ENCODE assay signal across 8 cellular contexts in genomic region chr3:174441588-174442316, GRCh38.
DNase-seq lines count a peak whose midpoint lies in the region; ATAC-seq, FAIRE-seq and TF ChIP-seq lines count a peak whose summit lies in the region.

No MANE protein-coding gene starts in this region.

- CTCF ChIA-PET in HepG2 (lab: Yijun Ruan, JAX; ENCODE audit: low intra/inter-chr PET ratio, low total read pairs), result no interaction called here

- TF ChIP-seq EP300 in HepG2 (IDR thresholded peaks at IDR 0.05; ENCODE audit: low read depth in 2 of 2, low read length in 2 of 2) (no peak), HepG2 (CRISPR knock-in tag; IDR thresholded peaks at IDR 0.05; ENCODE audit: borderline replicate concordance) (no peak), tibial nerve (IDR thresholded peaks at IDR 0.05) (peak in 1 of 2 donors; percentile 5)

- no peak for FAIRE-seq in HepG2 (lab: Jason Lieb, UNC)

- H3K27me3 ChIP-seq in HepG2 (ENCODE audit: control insufficient read depth in 1 of 2, insufficient read depth in 2 of 2, low read length in 2 of 2) (peaks cover 0 to 8% of the 10 kb centered on the region in 2 experiments; a peak in 1 of 5 replicates), tibial nerve (no peaks in the 10 kb centered on the region)

- H4K20me1 ChIP-seq in HepG2 (ENCODE audit: insufficient read depth, low read length), result no peaks in the 10 kb centered on the region

- no peaks in the 10 kb centered on the region for H3K79me2 ChIP-seq in HepG2 (ENCODE audit: insufficient read depth, low read length)

- H3K4me2 ChIP-seq in HepG2 (ENCODE audit: low read depth, low read length), result peak overlapping the region; percentile 90

- H3K9ac ChIP-seq in HepG2 (ENCODE audit: insufficient read depth, low read depth, low read length), result no peak overlapping the region

- TSS peak; percentile 57 for BruUV-seq in HepG2 (replicated peaks; lab: Mats Ljungman, UMichigan)

- peak; percentile 89 for DNase-seq in NCI-H2107 treated with DMSO at 0.1 percent for 48 hours (lab: John Stamatoyannopoulos, UW; ENCODE audit: unreplicated experiment)
- no peak for DNase-seq in NCI-H2107 (lab: John Stamatoyannopoulos, UW)
- peak; percentile 59 for DNase-seq in NCI-H1105 treated with DMSO at 0.1 percent for 48 hours (lab: John Stamatoyannopoulos, UW)
- DNase-seq in astrocyte of the spinal cord (ENCODE audit: low read depth, low spot score), result peak; percentile 48
- no peak for DNase-seq in HepG2 (ENCODE audit: low spot score)
- no peak for DNase-seq in tibial nerve (ENCODE audit: low spot score in 2 of 2)
- DNase-seq in activated CD8-positive, alpha-beta memory T cell treated with anti-CD3 and anti-CD28 coated beads for 24 hours, result no peak

- H3K36me3 ChIP-seq in HepG2 (replicated peaks in 1 of 2; ENCODE audit: control insufficient read depth in 1 of 2, insufficient read depth in 2 of 2, low read length in 2 of 2), result no peaks in the 10 kb centered on the region
- no peaks in the 10 kb centered on the region for H3K36me3 ChIP-seq in tibial nerve

- POLR2A ChIA-PET in HepG2 (lab: Yijun Ruan, JAX), result no interaction called here

- H3K9me3 ChIP-seq in HepG2 (ENCODE audit: low read length) (no peaks in the 10 kb centered on the region), tibial nerve (peaks cover 0 to under 1% (median 0%) of the 10 kb centered on the region in 4 donors)

- no peak for TF ChIP-seq CTCF in astrocyte of the spinal cord (IDR thresholded peaks at IDR 0.05; ENCODE audit: low read depth, low read length)
- TF ChIP-seq CTCF in HepG2 (CRISPR knock-in tag; IDR thresholded peaks at IDR 0.05), result no peak
- no peak for TF ChIP-seq CTCF in tibial nerve (IDR thresholded peaks at IDR 0.05)

- H3K27ac ChIP-seq in HepG2 (ENCODE audit: extremely low read length, insufficient read depth, low read length) (no peak overlapping the region), tibial nerve (peak overlapping the region; percentile 93 to 98 (median 96))

- 15% methylated on average over 11 of the region's 11 CpGs for WGBS in HepG2 (ENCODE audit: low lambda C conversion rate)
- WGBS in tibial nerve, 2 donors, result 5% methylated on average over 11 of the region's 11 CpGs

- TF ChIP-seq POLR2A in HepG2 (IDR thresholded peaks at IDR 0.05; ENCODE audit: insufficient read depth in 1 of 2, low read depth in 2 of 2, low read length in 2 of 2), result no peak; a peak in 1 of 4 replicates
- TF ChIP-seq POLR2A in tibial nerve (IDR thresholded peaks at IDR 0.05), result no peak

- peak overlapping the region; percentile 69 for H3K4me3 ChIP-seq in astrocyte of the spinal cord (ENCODE audit: low read depth, low read length)
- peak overlapping the region; percentile 52 to 76 (median 71); a peak in 5 of 6 replicates for H3K4me3 ChIP-seq in HepG2 (replicated peaks in 1 of 3; ENCODE audit: insufficient read depth in 1 of 3, low read depth in 2 of 3, low read length in 3 of 3)
- H3K4me3 ChIP-seq in tibial nerve, result peak overlapping the region; percentile 68 to 98 (median 84)

- intact Hi-C loops in HepG2 (cut with micrococcal nuclease; ENCODE audit: unreplicated experiment), result no loop called here

- H3K4me1 ChIP-seq in HepG2 (ENCODE audit: insufficient read depth, low read length) (peaks cover 18% of the 10 kb centered on the region), tibial nerve (peaks cover 0 to 29% (median 0%) of the 10 kb centered on the region in 4 donors)

- in situ Hi-C loops in astrocyte of the spinal cord (cut with HindIII; ENCODE audit: low sequenced_read_pairs), result no loop called here
- in situ Hi-C loops in HepG2 (cut with HindIII; ENCODE audit: extremely low pct_ligation_motif_present, low pct_unique_long_range_greater_than_20kb), result no loop called here

- TF ChIP-seq RAD21 in HepG2 (CRISPR knock-in tag; IDR thresholded peaks at IDR 0.05), result no peak

- H2AFZ ChIP-seq in HepG2 (ENCODE audit: low read length), result no peak overlapping the region

- ATAC-seq in HepG2 (peak; percentile 60; the same call in 2 of the 3 replicates), HG03159 (IDR thresholded peaks at IDR 0.05; ENCODE audit: unreplicated experiment) (no peak)

TF ChIP-seq in HepG2, 621 proteins besides CTCF, POLR2A, EP300 and RAD21:
- TF ChIP-seq MAX (IDR thresholded peaks at IDR 0.05) (no peak), ZNF547 (CRISPR knock-in tag; IDR thresholded peaks at IDR 0.05) (0 out of 2 replicates have a peak, but pooled peaks have one; percentile 1), ZNF589 (CRISPR knock-in tag; conservative IDR thresholded peaks at IDR 0.05) (0 out of 2 replicates have a peak, but pooled peaks have one; percentile 6), EZH2 (conservative IDR thresholded peaks at IDR 0.05; ENCODE audit: low read depth, low read length) (peak; percentile 52; the same call in 1 of the 2 replicates), MXD4 (CRISPR knock-in tag; IDR thresholded peaks at IDR 0.05) (0 out of 2 replicates have a peak, but pooled peaks have one; percentile 39), ZNF569 (CRISPR knock-in tag; IDR thresholded peaks at IDR 0.05; ENCODE audit: borderline replicate concordance) (no peak)
- TF ChIP-seq, protein P1, sequence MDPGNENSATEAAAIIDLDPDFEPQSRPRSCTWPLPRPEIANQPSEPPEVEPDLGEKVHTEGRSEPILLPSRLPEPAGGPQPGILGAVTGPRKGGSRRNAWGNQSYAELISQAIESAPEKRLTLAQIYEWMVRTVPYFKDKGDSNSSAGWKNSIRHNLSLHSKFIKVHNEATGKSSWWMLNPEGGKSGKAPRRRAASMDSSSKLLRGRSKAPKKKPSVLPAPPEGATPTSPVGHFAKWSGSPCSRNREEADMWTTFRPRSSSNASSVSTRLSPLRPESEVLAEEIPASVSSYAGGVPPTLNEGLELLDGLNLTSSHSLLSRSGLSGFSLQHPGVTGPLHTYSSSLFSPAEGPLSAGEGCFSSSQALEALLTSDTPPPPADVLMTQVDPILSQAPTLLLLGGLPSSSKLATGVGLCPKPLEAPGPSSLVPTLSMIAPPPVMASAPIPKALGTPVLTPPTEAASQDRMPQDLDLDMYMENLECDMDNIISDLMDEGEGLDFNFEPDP (CRISPR knock-in tag; conservative IDR thresholded peaks at IDR 0.05), result 0 out of 2 replicates have a peak, but pooled peaks have one; percentile 58
TF ChIP-seq in HepG2: peak in this region for 5.

Comparison
In these comparisons a context has a peak if more than half of its experiments do, and no peak if none do; other contexts are left out.
1. DNase-seq: peak in NCI-H2107 treated with DMSO at 0.1 percent for 48 hours (single experiment), NCI-H1105 treated with DMSO at 0.1 percent for 48 hours (single experiment) and astrocyte of the spinal cord (single experiment); none in NCI-H2107 (single experiment), HepG2 (single experiment), tibial nerve (0 of 2) and activated CD8-positive, alpha-beta memory T cell treated with anti-CD3 and anti-CD28 coated beads for 24 hours (single experiment).
2. Peak in every context shown above with its lines, with median percentiles within 50 percentile points of each other: H3K4me3 ChIP-seq.